In the genomic region with DNA sequence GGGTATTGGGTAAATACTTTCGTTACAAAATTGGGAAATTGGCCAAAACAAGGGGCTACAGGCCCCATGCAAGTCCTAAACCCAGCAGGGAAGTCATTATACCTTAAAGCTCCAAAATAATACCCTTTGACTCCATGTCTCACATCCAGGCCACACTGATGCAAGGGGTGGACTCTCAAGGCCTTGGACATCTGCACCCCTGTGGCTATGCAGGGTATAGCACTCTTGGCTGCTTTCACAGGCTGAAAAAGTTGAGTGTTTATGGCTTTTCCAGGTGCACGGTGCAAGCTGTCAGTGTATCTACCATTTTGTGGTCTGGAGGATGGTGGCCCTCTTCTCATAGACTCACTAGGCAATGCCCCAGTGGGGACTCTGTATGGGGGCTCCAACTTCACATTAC, we compare ENCODE assay signal across 17 cellular contexts.
A peak's percentile ranks its signal among the peaks of the same experiment; 100 is the strongest.
DNase-seq lines count a peak whose midpoint lies in the region; ATAC-seq, FAIRE-seq and TF ChIP-seq lines count a peak whose summit lies in the region.
"Had no signal": no experiment of that assay in that cellular context is flagged by ENCODE, and none has a peak within 500 bp of the region (broad histone marks: within the 10 kb centered on the region; RNA-seq: fewer than 3 reads in every experiment).

No MANE protein-coding gene starts in this region.

- no peaks in the 10 kb centered on the region for H3K27me3 ChIP-seq in liver (ENCODE audit: control insufficient read depth in 4 of 4, insufficient read depth in 4 of 4, low read length in 3 of 4)
- H3K27me3 ChIP-seq in HepG2 (ENCODE audit: control insufficient read depth in 1 of 2, insufficient read depth in 2 of 2, low read length in 2 of 2) = no peaks in the 10 kb centered on the region
- no peaks in the 10 kb centered on the region for H3K27me3 ChIP-seq in testis
- no peaks in the 10 kb centered on the region for H3K27me3 ChIP-seq in small intestine (ENCODE audit: control insufficient read depth in 2 of 2, insufficient read depth in 2 of 2, low read length in 2 of 2)
- H3K27me3 ChIP-seq: uterus had no signal

- intact Hi-C loops in HepG2 (cut with micrococcal nuclease; ENCODE audit: unreplicated experiment) (no loop called here), testis (cut with DNase I; ENCODE audit: low total_unique reads) (no loop called here)

- TF ChIP-seq RAD21 in liver (IDR thresholded peaks at IDR 0.05) (peak in 1 of 2 donors; percentile 63), HepG2 (CRISPR knock-in tag; IDR thresholded peaks at IDR 0.05) (no peak)

- TF ChIP-seq EP300 in HepG2 (IDR thresholded peaks at IDR 0.05; ENCODE audit: low read depth in 2 of 2, low read length in 2 of 2) = no peak
- TF ChIP-seq EP300 in HepG2 (CRISPR knock-in tag; IDR thresholded peaks at IDR 0.05; ENCODE audit: borderline replicate concordance) = no peak

- H3K36me3 ChIP-seq in liver (ENCODE audit: control insufficient read depth in 4 of 4, insufficient read depth in 3 of 4, low read depth in 1 of 4, low read length in 3 of 4) (no peaks in the 10 kb centered on the region), HepG2 (replicated peaks in 1 of 2; ENCODE audit: control insufficient read depth in 1 of 2, insufficient read depth in 2 of 2, low read length in 2 of 2) (no peaks in the 10 kb centered on the region), testis (ENCODE audit: low read depth, missing control alignments) (no peaks in the 10 kb centered on the region), small intestine (ENCODE audit: control insufficient read depth in 2 of 2, insufficient read depth in 2 of 2, low read length in 2 of 2) (no peaks in the 10 kb centered on the region)
- H3K36me3 ChIP-seq: uterus had no signal

- FAIRE-seq in HepG2 (lab: Jason Lieb, UNC) = no peak
- FAIRE-seq in small intestine (lab: Jason Lieb, UNC) = no peak

- TF ChIP-seq CTCF in liver (IDR thresholded peaks at IDR 0.05; ENCODE audit: low read depth, low read length, missing input control) (peak; percentile 4), HepG2 (CRISPR knock-in tag; IDR thresholded peaks at IDR 0.05) (no peak), astrocyte of the spinal cord (IDR thresholded peaks at IDR 0.05; ENCODE audit: low read depth, low read length) (peak; percentile 7), testis (IDR thresholded peaks at IDR 0.05) (no peak)

- H3K79me2 ChIP-seq in HepG2 (ENCODE audit: insufficient read depth, low read length) = no peaks in the 10 kb centered on the region

- H2AFZ ChIP-seq in HepG2 (ENCODE audit: low read length) = no peak overlapping the region

- H3K9me3 ChIP-seq in liver (ENCODE audit: control insufficient read depth in 4 of 4, low read length in 3 of 4) = no peaks in the 10 kb centered on the region
- H3K9me3 ChIP-seq in HepG2 (ENCODE audit: low read length) = peaks cover 24% of the 10 kb centered on the region
- H3K9me3 ChIP-seq in testis = no peaks in the 10 kb centered on the region
- H3K9me3 ChIP-seq in small intestine (ENCODE audit: control insufficient read depth, low read depth) = no peaks in the 10 kb centered on the region
- H3K9me3 ChIP-seq: uterus had no signal

- H4K20me1 ChIP-seq in HepG2 (ENCODE audit: insufficient read depth, low read length) = no peaks in the 10 kb centered on the region

- TF ChIP-seq POLR2A in HepG2 (IDR thresholded peaks at IDR 0.05; ENCODE audit: insufficient read depth in 1 of 2, low read depth in 2 of 2, low read length in 2 of 2) = no peak
- no peak for TF ChIP-seq POLR2A in testis (IDR thresholded peaks at IDR 0.05)

- DNase-seq in HepG2 (ENCODE audit: low spot score) (no peak), astrocyte of the spinal cord (ENCODE audit: low read depth, low spot score) (no peak), testis (peak; percentile 23), small intestine (no peak), NCI-H146 treated with DMSO at 0.1 percent for 48 hours (lab: John Stamatoyannopoulos, UW; ENCODE audit: unreplicated experiment) (no peak)
- DNase-seq in activated effector memory CD4-positive, alpha-beta T cell treated with Interleukin-2 at 50 U/mL for 16 hours = no peak
- DNase-seq: activated naive CD8-positive, alpha-beta T cell treated with anti-CD3 and anti-CD28 coated beads, Interleukin-2, amount 10 ng/mL, durations not matched to agents 7 days and 5 days; dermis blood vessel endothelial cell; foreskin melanocyte; GF-D8; left cardiac atrium; NCI-H1436 treated with DMSO at 0.1 percent for 48 hours; nephron progenitor cell; T-cell; uterus had no signal

- POLR2A ChIA-PET in HepG2 (lab: Yijun Ruan, JAX) = no interaction called here

- H3K9ac ChIP-seq in liver (ENCODE audit: low read depth in 1 of 2, low read length in 2 of 2) = no peak overlapping the region
- H3K9ac ChIP-seq in HepG2 (ENCODE audit: insufficient read depth, low read depth, low read length) = no peak overlapping the region

- WGBS in liver = 85% methylated on average over 2 of the region's 2 CpGs
- WGBS in HepG2 (ENCODE audit: low lambda C conversion rate) = 0% methylated on average over 1 of the region's 2 CpGs
- 33 to 83% methylated on average over 1 to 2 of the region's 2 CpGs for WGBS in testis, 2 donors
- WGBS in small intestine, 3 donors = 31 to 53% (median 42%) methylated on average over 2 of the region's 2 CpGs

- H3K27ac ChIP-seq in liver (ENCODE audit: low read depth in 1 of 2, low read length in 2 of 2) (no peak overlapping the region), HepG2 (ENCODE audit: extremely low read length, insufficient read depth, low read length) (no peak overlapping the region), testis (no peak overlapping the region), small intestine (ENCODE audit: low read depth in 1 of 2, low read length in 1 of 2) (no peak overlapping the region)
- H3K27ac ChIP-seq: uterus had no signal

- H3K4me1 ChIP-seq in liver (ENCODE audit: control insufficient read depth in 4 of 4, insufficient read depth in 4 of 4, low read length in 3 of 4) (no peaks in the 10 kb centered on the region), HepG2 (ENCODE audit: insufficient read depth, low read length) (no peaks in the 10 kb centered on the region), testis (no peaks in the 10 kb centered on the region), small intestine (ENCODE audit: control insufficient read depth in 2 of 2, insufficient read depth in 1 of 2, low read depth in 1 of 2, low read length in 1 of 2) (no peaks in the 10 kb centered on the region)
- H3K4me1 ChIP-seq: uterus had no signal

- no peak overlapping the region for H3K4me3 ChIP-seq in liver (ENCODE audit: low read depth in 1 of 3, low read length in 3 of 3)
- H3K4me3 ChIP-seq in HepG2 (replicated peaks in 1 of 3; ENCODE audit: insufficient read depth in 1 of 3, low read depth in 2 of 3, low read length in 3 of 3) = no peak overlapping the region
- no peak overlapping the region for H3K4me3 ChIP-seq in astrocyte of the spinal cord (ENCODE audit: low read depth, low read length)
- no peak overlapping the region for H3K4me3 ChIP-seq in testis
- H3K4me3 ChIP-seq in small intestine (ENCODE audit: low read depth in 1 of 2, low read length in 2 of 2) = no peak overlapping the region
- H3K4me3 ChIP-seq: uterus had no signal

- CTCF ChIA-PET in HepG2 (lab: Yijun Ruan, JAX; ENCODE audit: low intra/inter-chr PET ratio, low total read pairs) = no interaction called here

- H3K4me2 ChIP-seq in HepG2 (ENCODE audit: low read depth, low read length) = no peak overlapping the region

- ATAC-seq in HepG2 (no peak), HG02870 (IDR thresholded peaks at IDR 0.05; ENCODE audit: unreplicated experiment) (peak; percentile 74)
- ATAC-seq: left cardiac atrium, T-cell had no signal

- BruUV-seq in HepG2 (replicated peaks; lab: Mats Ljungman, UMichigan) = no TSS peak

- in situ Hi-C loops in HepG2 (cut with HindIII; ENCODE audit: extremely low pct_ligation_motif_present, low pct_unique_long_range_greater_than_20kb) = no loop called here
- in situ Hi-C loops in astrocyte of the spinal cord (cut with HindIII; ENCODE audit: low sequenced_read_pairs) = no loop called here

TF ChIP-seq in liver, 16 proteins besides CTCF, POLR2A, EP300 and RAD21 (continues in another document):
- TF ChIP-seq, protein P1, sequence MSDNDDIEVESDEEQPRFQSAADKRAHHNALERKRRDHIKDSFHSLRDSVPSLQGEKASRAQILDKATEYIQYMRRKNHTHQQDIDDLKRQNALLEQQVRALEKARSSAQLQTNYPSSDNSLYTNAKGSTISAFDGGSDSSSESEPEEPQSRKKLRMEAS (IDR thresholded peaks at IDR 0.05) = no peak
- TF ChIP-seq FOXA1 (IDR thresholded peaks at IDR 0.05) (no peak), ZBTB33 (IDR thresholded peaks at IDR 0.05) (no peak)

TF ChIP-seq in HepG2, 621 proteins besides CTCF, POLR2A, EP300 and RAD21 (continues in another document):
- TF ChIP-seq ZNF230 (CRISPR knock-in tag; IDR thresholded peaks at IDR 0.05) (no peak), ZNF468 (CRISPR knock-in tag; IDR thresholded peaks at IDR 0.05) (no peak), RORA (CRISPR knock-in tag; IDR thresholded peaks at IDR 0.05) (no peak), ADNP (CRISPR knock-in tag; IDR thresholded peaks at IDR 0.05) (no peak), SNRNP70 (IDR thresholded peaks at IDR 0.05; ENCODE audit: low read depth, low read length) (no peak), FOXC1 (CRISPR knock-in tag; IDR thresholded peaks at IDR 0.05; ENCODE audit: borderline replicate concordance) (no peak), ZNF207 (IDR thresholded peaks at IDR 0.05; ENCODE audit: borderline replicate concordance) (no peak), TOE1 (CRISPR knock-in tag; IDR thresholded peaks at IDR 0.05) (no peak), ZNF747 (CRISPR knock-in tag; IDR thresholded peaks at IDR 0.05; ENCODE audit: borderline replicate concordance) (no peak)
- TF ChIP-seq, protein P2, sequence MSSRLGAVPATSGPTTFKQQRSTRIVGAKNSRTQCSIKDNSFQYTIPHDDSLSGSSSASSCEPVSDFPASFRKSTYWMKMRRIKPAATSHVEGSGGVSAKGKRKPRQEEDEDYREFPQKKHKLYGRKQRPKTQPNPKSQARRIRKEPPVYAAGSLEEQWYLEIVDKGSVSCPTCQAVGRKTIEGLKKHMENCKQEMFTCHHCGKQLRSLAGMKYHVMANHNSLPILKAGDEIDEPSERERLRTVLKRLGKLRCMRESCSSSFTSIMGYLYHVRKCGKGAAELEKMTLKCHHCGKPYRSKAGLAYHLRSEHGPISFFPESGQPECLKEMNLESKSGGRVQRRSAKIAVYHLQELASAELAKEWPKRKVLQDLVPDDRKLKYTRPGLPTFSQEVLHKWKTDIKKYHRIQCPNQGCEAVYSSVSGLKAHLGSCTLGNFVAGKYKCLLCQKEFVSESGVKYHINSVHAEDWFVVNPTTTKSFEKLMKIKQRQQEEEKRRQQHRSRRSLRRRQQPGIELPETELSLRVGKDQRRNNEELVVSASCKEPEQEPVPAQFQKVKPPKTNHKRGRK (CRISPR knock-in tag; IDR thresholded peaks at IDR 0.05) = no peak

Comparison
In these comparisons a context has a peak if more than half of its experiments do, and no peak if none do; other contexts are left out.
1. CTCF ChIP-seq: peak in liver (single experiment) and astrocyte of the spinal cord (single experiment); none in HepG2 (single experiment) and testis (0 of 3).